Comparison of ENCODE assay signal across 8 cellular contexts in genomic region chr6:46129634-46130505, GRCh38. TPM values are rescaled to one million over a fixed set of nuclear protein-coding genes. Genes with fewer than 3 reads are reported as not detected.
DNase-seq lines count a peak whose midpoint lies in the region; ATAC-seq, FAIRE-seq and TF ChIP-seq lines count a peak whose summit lies in the region.

Gene ENPP4 (plus strand): TSS chr6:46129989. CDS start chr6:46139584, 9,595 bp downstream.

- DNase-seq in AG04449 (ENCODE audit: low read depth, low spot score), result no peak
- peak; percentile 71 for DNase-seq in NCI-H446 treated with DMSO at 0.1 percent for 48 hours (lab: John Stamatoyannopoulos, UW)
- peak; percentile 86 for DNase-seq in activated CD4-positive, alpha-beta T cell treated with anti-CD3 and anti-CD28 coated beads, Interleukin-2, amount 50 U/mL, for 1 hour
- peak; percentile 86 for DNase-seq in dermis blood vessel endothelial cell
- DNase-seq in HepG2 (ENCODE audit: low spot score), result peak; percentile 15
- DNase-seq in stimulated activated CD4-positive, alpha-beta T cell treated with anti-CD3 and anti-CD28 coated beads, Interleukin-2, amount 100 ng/mL, for 48 hours, result peak; percentile 86 to 88

- H2AFZ ChIP-seq in HepG2 (ENCODE audit: low read length), result no peak within 1 kb of the TSS

- POLR2A ChIA-PET in AG04449 (lab: Yijun Ruan, JAX), result no interaction called here
- POLR2A ChIA-PET in HepG2 (lab: Yijun Ruan, JAX), result no interaction called here

- no peaks in the 10 kb centered on the region for H3K4me1 ChIP-seq in HepG2 (ENCODE audit: insufficient read depth, low read length)

- H3K4me2 ChIP-seq in HepG2 (ENCODE audit: low read depth, low read length), result no peak within 1 kb of the TSS

- TF ChIP-seq CTCF in AG04449 (IDR thresholded peaks at IDR 0.05; ENCODE audit: insufficient read depth, low read length, missing control alignments) (no peak), HepG2 (CRISPR knock-in tag; IDR thresholded peaks at IDR 0.05) (no peak)

- no peaks in the 10 kb centered on the region for H4K20me1 ChIP-seq in HepG2 (ENCODE audit: insufficient read depth, low read length)

- BruUV-seq in HepG2 (replicated peaks; lab: Mats Ljungman, UMichigan), result no TSS peak

- no peak for TF ChIP-seq POLR2A in HepG2 (IDR thresholded peaks at IDR 0.05; ENCODE audit: insufficient read depth in 1 of 2, low read depth in 2 of 2, low read length in 2 of 2)

- TF ChIP-seq RAD21 in HepG2 (CRISPR knock-in tag; IDR thresholded peaks at IDR 0.05), result no peak

- no peak for FAIRE-seq in HepG2 (lab: Jason Lieb, UNC)

- CTCF ChIA-PET in AG04449 (lab: Yijun Ruan, JAX) (no interaction called here), HepG2 (lab: Yijun Ruan, JAX; ENCODE audit: low intra/inter-chr PET ratio, low total read pairs) (no interaction called here)

- no peaks in the 10 kb centered on the region for H3K9me3 ChIP-seq in HepG2 (ENCODE audit: low read length)

- in situ Hi-C loops in HepG2 (cut with HindIII; ENCODE audit: extremely low pct_ligation_motif_present, low pct_unique_long_range_greater_than_20kb), result no loop called here

- no peak within 1 kb of the TSS for H3K9ac ChIP-seq in HepG2 (ENCODE audit: insufficient read depth, low read depth, low read length)

- peak within 1 kb of the TSS; percentile 30 for H3K4me3 ChIP-seq in AG04449 (ENCODE audit: low read depth, low read length)
- no peak within 1 kb of the TSS for H3K4me3 ChIP-seq in HepG2 (replicated peaks in 1 of 3; ENCODE audit: insufficient read depth in 1 of 3, low read depth in 2 of 3, low read length in 3 of 3)

- H3K27ac ChIP-seq in HepG2 (ENCODE audit: extremely low read length, insufficient read depth, low read length), result no peak within 1 kb of the TSS

- TF ChIP-seq EP300 in HepG2 (IDR thresholded peaks at IDR 0.05; ENCODE audit: low read depth in 2 of 2, low read length in 2 of 2), result no peak
- TF ChIP-seq EP300 in HepG2 (CRISPR knock-in tag; IDR thresholded peaks at IDR 0.05; ENCODE audit: borderline replicate concordance), result no peak

- H3K36me3 ChIP-seq in HepG2 (replicated peaks in 1 of 2; ENCODE audit: control insufficient read depth in 1 of 2, insufficient read depth in 2 of 2, low read length in 2 of 2), result no peaks in the 10 kb centered on the region

- H3K79me2 ChIP-seq in HepG2 (ENCODE audit: insufficient read depth, low read length), result no peaks in the 10 kb centered on the region

- intact Hi-C loops in HepG2 (cut with micrococcal nuclease; ENCODE audit: unreplicated experiment), result no loop called here

- H3K27me3 ChIP-seq in HepG2 (ENCODE audit: control insufficient read depth in 1 of 2, insufficient read depth in 2 of 2, low read length in 2 of 2), result peaks cover 1 to 4% of the 10 kb centered on the region in 2 experiments; a peak in 3 of 5 replicates

- 49% methylated on average over 59 of the region's 61 CpGs for WGBS in HepG2 (ENCODE audit: low lambda C conversion rate)

- ATAC-seq in GM18907 (IDR thresholded peaks at IDR 0.05; ENCODE audit: unreplicated experiment) (peak; percentile 95), HG03175 (IDR thresholded peaks at IDR 0.05; ENCODE audit: unreplicated experiment) (peak; percentile 98), HepG2 (peak; percentile 92)

TF ChIP-seq in HepG2, 621 proteins besides CTCF, POLR2A, EP300 and RAD21:
- TF ChIP-seq RBFOX2 (IDR thresholded peaks at IDR 0.05; ENCODE audit: low read depth, low read length) (peak; percentile 47; the same call in 1 of the 2 replicates), ZNF75D (CRISPR knock-in tag; IDR thresholded peaks at IDR 0.05; ENCODE audit: borderline replicate concordance) (no peak), NFYB (CRISPR knock-in tag; IDR thresholded peaks at IDR 0.05) (peak; percentile 66), NFYC (CRISPR knock-in tag; IDR thresholded peaks at IDR 0.05) (peak; percentile 66), HNRNPLL (IDR thresholded peaks at IDR 0.05; ENCODE audit: low read depth, low read length, poor library complexity, severe bottlenecking) (peak; percentile 100)

RNA-seq across cellular contexts. Expression of gene ENPP4, which starts in this region (rescaled TPM):
- 4.9 and 6.9 TPM in 2 replicates for total RNA-seq in dermis blood vessel endothelial cell
- 0.34 and 0.38 TPM in 2 replicates for total RNA-seq in HepG2 (2016; rRNA removed; fragmentation: Illumina TruSeq; extraction: Trizol)
- total RNA-seq in HepG2 (2016; cell fraction: cytosol; rRNA removed; fragmentation: Illumina TruSeq; extraction: Trizol; ENCODE audit: low read depth), result 0.09 TPM in 1 of 2 replicates, not detected in the other
- total RNA-seq in HepG2 (2016; cell fraction: insoluble cytoplasmic fraction; rRNA removed; fragmentation: Illumina TruSeq; extraction: Trizol), result 0.21 and 0.43 TPM in 2 replicates
- total RNA-seq in HepG2 (2016; cell fraction: membrane; rRNA removed; fragmentation: Illumina TruSeq; extraction: Trizol), result 0.03 and 0.12 TPM in 2 replicates
- 0.53 and 0.68 TPM in 2 replicates for total RNA-seq in HepG2 (2016; cell fraction: nucleus; rRNA removed; fragmentation: Illumina TruSeq; extraction: Trizol)
- polyA plus RNA-seq in HepG2 (2011; rRNA removed), result 0.04 and 0.10 TPM in 2 replicates
- 0.03 and 0.04 TPM in 2 replicates for polyA plus RNA-seq in HepG2 (2011; cell fraction: cytosol; rRNA removed)
- polyA plus RNA-seq in HepG2 (2011; cell fraction: nucleus; rRNA removed), result 0.05 TPM in 1 of 2 replicates, not detected in the other
- 0.05 and 0.12 TPM in 2 replicates for polyA plus RNA-seq in HepG2 (2012)
- 0.02 TPM in 1 of 2 replicates, not detected in the other for polyA plus RNA-seq in HepG2 (2016; cell fraction: cytosol; fragmentation: Illumina TruSeq; extraction: Trizol; ENCODE audit: low read depth)
- polyA plus RNA-seq in HepG2 (2016; cell fraction: insoluble cytoplasmic fraction; fragmentation: Illumina TruSeq; extraction: Trizol; ENCODE audit: low read depth), result 0.21 and 0.23 TPM in 2 replicates
- 0.06 and 0.09 TPM in 2 replicates for polyA plus RNA-seq in HepG2 (2016; cell fraction: membrane; fragmentation: Illumina TruSeq; extraction: Trizol; ENCODE audit: low read depth)
- polyA plus RNA-seq in HepG2 (2016; cell fraction: nucleus; fragmentation: Illumina TruSeq; extraction: Trizol; ENCODE audit: insufficient read depth, low read depth), result 0.38 and 0.59 TPM in 2 replicates
- not detected in 2 replicates for polyA minus RNA-seq in HepG2 (2011; rRNA and poly(A)+ RNA removed; ENCODE audit: low replicate concordance)
- not detected in 2 replicates for polyA minus RNA-seq in HepG2 (2011; cell fraction: cytosol; rRNA and poly(A)+ RNA removed)
- polyA minus RNA-seq in HepG2 (2011; cell fraction: nucleus; rRNA and poly(A)+ RNA removed), result 0.12 TPM in 1 of 2 replicates, not detected in the other

Comparison
In these comparisons a context has a peak if more than half of its experiments do, and no peak if none do; other contexts are left out.
1. Peak in DNase-seq and ATAC-seq in HepG2; RNA of the gene not detected or under 1 TPM.